In the genomic region with DNA sequence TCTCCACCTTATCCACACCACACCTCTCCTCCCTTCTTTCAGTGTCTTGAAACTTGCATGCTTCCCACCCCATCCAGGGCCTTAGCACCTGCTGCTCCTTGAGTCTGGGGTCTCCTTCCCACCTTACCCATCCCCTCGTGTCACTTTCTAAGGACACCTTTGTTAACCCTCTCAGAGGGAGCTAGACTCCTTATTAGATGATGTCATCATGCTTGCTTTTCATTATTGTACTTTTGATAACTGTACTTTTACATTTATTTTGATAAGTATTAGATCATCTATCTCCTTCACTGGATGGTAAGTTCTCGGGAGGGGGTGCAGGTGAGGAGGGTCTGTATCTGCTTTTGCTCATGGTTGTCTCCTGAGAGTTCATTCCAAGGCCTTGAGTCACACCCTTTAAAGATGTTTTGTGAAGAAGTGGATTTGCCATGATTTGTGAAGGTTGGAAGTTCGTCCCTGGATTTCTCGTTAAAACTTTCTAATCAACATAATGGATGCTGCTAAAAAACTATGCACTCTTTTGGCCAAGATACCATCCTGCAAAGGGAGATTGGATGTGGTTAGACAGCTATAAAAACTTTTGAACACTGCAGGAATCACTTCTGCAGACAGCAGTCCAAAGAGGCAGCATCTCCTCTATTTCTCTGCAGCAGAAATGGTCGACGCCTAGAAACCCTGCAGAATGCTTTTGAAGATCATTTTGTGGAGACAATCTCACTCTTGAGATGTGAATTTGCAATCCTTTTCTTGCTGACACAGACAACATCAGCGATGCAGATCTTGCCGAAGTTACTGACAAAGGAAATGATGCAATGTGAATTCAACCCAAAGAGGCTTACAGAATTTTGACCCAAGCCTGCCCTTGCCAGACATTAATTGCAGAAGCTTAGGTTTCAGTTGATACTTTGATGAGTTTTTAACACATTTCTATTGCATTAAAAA, we compare ENCODE assay signal across 19 cellular contexts.
DNase-seq lines count a peak whose midpoint lies in the region; ATAC-seq and TF ChIP-seq lines count a peak whose summit lies in the region.
"Had no signal": no experiment of that assay in that cellular context is flagged by ENCODE, and none has a peak within 500 bp of the region (broad histone marks: within the 10 kb centered on the region; RNA-seq: fewer than 3 reads in every experiment).

No MANE protein-coding gene starts in this region.

- DNase-seq in stimulated activated naive CD8-positive, alpha-beta T cell treated with anti-CD3 and anti-CD28 coated beads, Interleukin-15, amount 100 ng/mL, for 72 hours: no peak
- no peak for DNase-seq in stimulated activated naive CD8-positive, alpha-beta T cell treated with anti-CD3 and anti-CD28 coated beads, Interleukin-15, Interleukin-2, amounts not matched to agents 100 U/mL and 50 U/mL, for 24 hours
- DNase-seq in NOMO-1 treated with dmso at 0.1 percent for 144 hours (lab: John Stamatoyannopoulos, UW; ENCODE audit: unreplicated experiment): peak; percentile 69
- DNase-seq in choroid plexus epithelial cell (ENCODE audit: low read depth): peak; percentile 10
- no peak for DNase-seq in Calu3
- DNase-seq in BE2C: no peak
- no peak for DNase-seq in H7
- DNase-seq: amniotic stem cell; central memory CD4-positive, alpha-beta T cell; effector CD4-positive, alpha-beta T cell; heart right ventricle; KBM-7; NCI-H1105 treated with DMSO at 0.1 percent for 48 hours; NCI-H2171 treated with DMSO at 0.1 percent for 48 hours; NCI-H82; stimulated activated CD4-positive, alpha-beta T cell treated with anti-CD3 and anti-CD28 coated beads, Interleukin-2, amount 100 ng/mL, for 24 hours; stomach had no signal

- H3K27me3 Mint-ChIP-seq in stimulated activated naive CD8-positive, alpha-beta T cell treated with anti-CD3 and anti-CD28 coated beads, Interleukin-15, amount 100 ng/mL, for 72 hours: peaks cover 10% of the 10 kb centered on the region
- H3K27me3 Mint-ChIP-seq in Calu3 (ENCODE audit: unreplicated experiment): peaks cover 44% of the 10 kb centered on the region

- H3K4me3 ChIP-seq in choroid plexus epithelial cell (ENCODE audit: low read depth, low read length) (no peak overlapping the region), BE2C (ENCODE audit: low read depth, low read length) (no peak overlapping the region), H7 (ENCODE audit: insufficient read depth, low read depth, low read length) (no peak overlapping the region)
- H3K4me3 ChIP-seq: heart right ventricle, stomach had no signal

- no peaks in the 10 kb centered on the region for H3K4me1 ChIP-seq in BE2C

- H3K27me3 ChIP-seq in BE2C (no peaks in the 10 kb centered on the region), H7 (ENCODE audit: control insufficient read depth, insufficient read depth, low read length) (no peaks in the 10 kb centered on the region)
- H3K27me3 ChIP-seq: heart right ventricle, stomach had no signal

- intact Hi-C loops in Calu3 (cut with micrococcal nuclease; ENCODE audit: unreplicated experiment): loop anchor here (1.0 kb wide), 1 partner anchor 15 kb away; no protein-coding TSS in a partner anchor

- CTCF ChIA-PET in Calu3 (lab: Charles Lee): interaction anchor here (0.6 to 0.7 kb wide), 2 partner anchors 9 to 118 kb away, joined by 3 to 4 read pairs; no protein-coding TSS in a partner anchor

- no peaks in the 10 kb centered on the region for H3K36me3 ChIP-seq in BE2C
- no peaks in the 10 kb centered on the region for H3K36me3 ChIP-seq in H7 (replicated peaks; ENCODE audit: control insufficient read depth, insufficient read depth, low read length)
- H3K36me3 ChIP-seq: heart right ventricle, stomach had no signal

- no peaks in the 10 kb centered on the region for H3K4me1 Mint-ChIP-seq in stimulated activated naive CD8-positive, alpha-beta T cell treated with anti-CD3 and anti-CD28 coated beads, Interleukin-15, amount 100 ng/mL, for 72 hours
- no peaks in the 10 kb centered on the region for H3K4me1 Mint-ChIP-seq in Calu3 (ENCODE audit: low read depth, unreplicated experiment)

- no peak for TF ChIP-seq CTCF in choroid plexus epithelial cell (conservative IDR thresholded peaks at IDR 0.05; ENCODE audit: low read depth, low read length)
- no peak for TF ChIP-seq CTCF in Calu3 (IDR thresholded peaks at IDR 0.05; ENCODE audit: unreplicated experiment)
- TF ChIP-seq CTCF in BE2C (IDR thresholded peaks at IDR 0.05; ENCODE audit: low read depth, low read length): no peak

- no peak for ATAC-seq in stimulated activated naive CD8-positive, alpha-beta T cell treated with anti-CD3 and anti-CD28 coated beads, Interleukin-15, amount 100 ng/mL, for 72 hours
- ATAC-seq in stimulated activated naive CD8-positive, alpha-beta T cell treated with anti-CD3 and anti-CD28 coated beads, Interleukin-15, Interleukin-2, amounts not matched to agents 100 U/mL and 50 U/mL, for 24 hours: no peak
- ATAC-seq in GM21526 (IDR thresholded peaks at IDR 0.05; ENCODE audit: low FRiP score, unreplicated experiment): no peak
- ATAC-seq: WTC11 had no signal

- H3K36me3 Mint-ChIP-seq in Calu3 (ENCODE audit: insufficient read depth, unreplicated experiment): no peaks in the 10 kb centered on the region
- H3K36me3 Mint-ChIP-seq: WTC11 had no signal

- H3K27ac Mint-ChIP-seq in stimulated activated naive CD8-positive, alpha-beta T cell treated with anti-CD3 and anti-CD28 coated beads, Interleukin-15, amount 100 ng/mL, for 72 hours: peak overlapping the region; percentile 58 to 83
- no peak overlapping the region for H3K27ac Mint-ChIP-seq in Calu3 (ENCODE audit: unreplicated experiment)
- H3K27ac Mint-ChIP-seq: WTC11 had no signal

- H3K9me3 Mint-ChIP-seq in stimulated activated naive CD8-positive, alpha-beta T cell treated with anti-CD3 and anti-CD28 coated beads, Interleukin-15, amount 100 ng/mL, for 72 hours: no peaks in the 10 kb centered on the region
- H3K9me3 Mint-ChIP-seq in Calu3 (ENCODE audit: low read depth, unreplicated experiment): no peaks in the 10 kb centered on the region
- H3K9me3 Mint-ChIP-seq: WTC11 had no signal

- no peaks in the 10 kb centered on the region for H3K9me3 ChIP-seq in BE2C
- H3K9me3 ChIP-seq: heart right ventricle, stomach had no signal

- H3K4me3 Mint-ChIP-seq in stimulated activated naive CD8-positive, alpha-beta T cell treated with anti-CD3 and anti-CD28 coated beads, Interleukin-15, amount 100 ng/mL, for 72 hours: no peak overlapping the region
- H3K4me3 Mint-ChIP-seq in Calu3 (ENCODE audit: low read depth, unreplicated experiment): no peak overlapping the region
- H3K4me3 Mint-ChIP-seq: WTC11 had no signal

- BruUV-seq in Calu3 (replicated peaks; lab: Mats Ljungman, UMichigan): no TSS peak

Comparison
In these comparisons a context has a peak if more than half of its experiments do, and no peak if none do; other contexts are left out.
1. DNase-seq: peak in NOMO-1 treated with dmso at 0.1 percent for 144 hours (single experiment) and choroid plexus epithelial cell (single experiment); none in stimulated activated naive CD8-positive, alpha-beta T cell treated with anti-CD3 and anti-CD28 coated beads, Interleukin-15, amount 100 ng/mL, for 72 hours (0 of 2), stimulated activated naive CD8-positive, alpha-beta T cell treated with anti-CD3 and anti-CD28 coated beads, Interleukin-15, Interleukin-2, amounts not matched to agents 100 U/mL and 50 U/mL, for 24 hours (single experiment), Calu3 (single experiment), BE2C (single experiment) and H7 (single experiment).